30 cellular contexts compared by ENCODE assay signal in genomic region chr5:8644377-8644776, GRCh38.
"Had no signal": no experiment of that assay in that cellular context is flagged by ENCODE, and none has a peak within 500 bp of the region (broad histone marks: within the 10 kb centered on the region; RNA-seq: fewer than 3 reads in every experiment).

No MANE protein-coding gene starts in this region.

- H3K27ac ChIP-seq: ascending aorta, breast epithelium, Peyer's patch, VCaP had no signal

- H3K4me3 ChIP-seq: ascending aorta, breast epithelium, Peyer's patch had no signal

- H3K36me3 ChIP-seq: ascending aorta, breast epithelium, Peyer's patch had no signal

- ATAC-seq: activated CD8-positive, alpha-beta memory T cell treated with anti-CD3 and anti-CD28 coated beads, Interleukin-2, amount 10 ng/mL, durations not matched to agents 7 days and 5 days; SK-N-SH treated with all-trans-retinoic acid at 6 μM for 48 hours; T-cell; T-helper 17 cell had no signal

- H3K4me1 ChIP-seq: ascending aorta, breast epithelium, Peyer's patch had no signal

- H3K27me3 ChIP-seq: ascending aorta, breast epithelium, Peyer's patch had no signal

- H3K9me3 ChIP-seq: ascending aorta, breast epithelium, Peyer's patch had no signal

- DNase-seq: activated B cell treated with CpG ODN at 0.5 μM for 24 hours; activated CD4-positive, alpha-beta memory T cell treated with anti-CD3 and anti-CD28 coated beads for 36 hours; activated CD4-positive, alpha-beta T cell treated with anti-CD3 and anti-CD28 coated beads for 4 hours; activated CD4-positive, alpha-beta T cell treated with anti-CD3 and anti-CD28 coated beads, Interleukin-2, amount 50 U/mL, for 1 hour; activated CD4-positive, CD25-positive, alpha-beta regulatory T cell treated with anti-CD3 and anti-CD28 coated beads, Interleukin-2, amount 50 U/mL, for 72 hours; activated CD8-positive, alpha-beta memory T cell treated with anti-CD3 and anti-CD28 coated beads for 24 hours; activated CD8-positive, alpha-beta memory T cell treated with anti-CD3 and anti-CD28 coated beads, Interleukin-2, amount 10 ng/mL, durations not matched to agents 7 days and 5 days; activated CD8-positive, alpha-beta memory T cell treated with anti-CD3 and anti-CD28 coated beads, Interleukin-2, amount 50 U/mL, for 48 hours; activated effector memory CD4-positive, alpha-beta T cell treated with Interleukin-2 at 50 U/mL for 16 hours; activated naive CD4-positive, alpha-beta T cell treated with anti-CD3 and anti-CD28 coated beads, Interleukin-2, amount 10 ng/mL, durations not matched to agents 7 days and 5 days; activated naive CD8-positive, alpha-beta T cell treated with anti-CD3 and anti-CD28 coated beads for 36 hours; activated T-cell treated with anti-CD3 and anti-CD28 coated beads, Interleukin-2, amount 50 U/mL, for 48 hours; amygdala; KBM-7; NCI-H1105; NCI-H1417 treated with DMSO at 0.1 percent for 48 hours; NCI-H187 treated with DMSO at 0.1 percent for 48 hours; NCI-H2081 treated with DMSO at 0.1 percent for 48 hours; NCI-H226; NCI-H446 treated with DMSO at 0.1 percent for 48 hours; NCI-H524; Peyer's patch; RPMI8226; SIG-M5; T-cell; T-helper 17 cell had no signal
